Comparison of ENCODE assay signal across 21 cellular contexts in the genomic region with DNA sequence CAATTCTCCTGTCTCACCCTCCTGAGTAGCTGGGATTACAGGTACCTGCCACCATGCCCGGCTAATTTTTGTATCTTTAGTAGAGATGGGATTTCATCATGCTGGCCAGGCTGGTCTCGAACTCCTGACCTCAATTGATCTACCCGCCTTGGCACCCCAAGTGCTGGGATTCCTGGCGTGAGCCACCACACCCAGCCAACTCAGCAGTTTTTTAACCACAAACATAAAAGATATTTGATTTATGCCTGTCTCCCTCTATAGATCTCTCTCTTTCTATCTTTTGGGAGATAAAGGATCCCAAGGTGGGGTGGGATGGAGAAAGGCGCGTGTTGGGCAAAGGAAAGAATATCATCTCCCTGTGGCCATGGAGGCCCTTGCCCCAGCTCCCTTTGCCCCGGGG. TPM values are rescaled to one million over a fixed set of nuclear protein-coding genes. Genes with fewer than 3 reads are reported as not detected.
DNase-seq lines count a peak whose midpoint lies in the region; ATAC-seq, FAIRE-seq and TF ChIP-seq lines count a peak whose summit lies in the region.
"Had no signal": no experiment of that assay in that cellular context is flagged by ENCODE, and none has a peak within 500 bp of the region (broad histone marks: within the 10 kb centered on the region; RNA-seq: fewer than 3 reads in every experiment).

No MANE protein-coding gene starts in this region.

- no peak overlapping the region for H3K4ac ChIP-seq in IMR-90 (ENCODE audit: low read depth, low read length)

- in situ Hi-C loops in IMR-90 (cut with MboI; ENCODE audit: low sequenced_read_pairs), result loop anchor here (25.0 kb wide), 1 partner anchor 986 kb away; no protein-coding TSS in a partner anchor

- ATAC-seq in A549 (no peak), IMR-90 (ENCODE audit: low read depth) (no peak), heart left ventricle (no peak)
- no peak for ATAC-seq in stimulated activated memory B cell treated with anti-CD40 and anti-IgM and Interleukin-4, amounts not matched to agents 10 μg/mL and 1 μg/mL and 100 μg/mL, for 72 hours
- ATAC-seq in stimulated activated naive CD8-positive, alpha-beta T cell treated with anti-CD3 and anti-CD28 coated beads, Interleukin-15, Interleukin-2, amounts not matched to agents 100 U/mL and 50 U/mL, for 24 hours, result no peak
- ATAC-seq: CD8-positive, alpha-beta T cell had no signal

- no peak overlapping the region for H2AFZ ChIP-seq in IMR-90 (replicated peaks; ENCODE audit: low read length, poor library complexity)

- peaks cover 12% of the 10 kb centered on the region for H3K9me3 Mint-ChIP-seq in activated T-helper 2 cell treated with anti-CD3 and anti-CD28 coated beads, Interferon-gamma antibody, Interleukin-2, Interleukin-4, amounts not matched to agents 10 μg/mL and 5 μg/mL and 100 μg/mL, durations not matched to agents 14 hours and 24 hours and 36 hours
- no peaks in the 10 kb centered on the region for H3K9me3 Mint-ChIP-seq in stimulated activated memory B cell treated with anti-CD40 and anti-IgM and Interleukin-4, amounts not matched to agents 10 μg/mL and 1 μg/mL and 100 μg/mL, for 72 hours
- H3K9me3 Mint-ChIP-seq: CD4-positive, CD25-positive, alpha-beta regulatory T cell; CD8-positive, alpha-beta T cell; HFFc6 had no signal

- CTCF ChIA-PET in A549 (lab: Yijun Ruan, JAX), result interaction anchor here (1.2 to 1.4 kb wide), 3 partner anchors 9 to 24 kb away, joined by 3 to 5 read pairs (median 3); no protein-coding TSS in a partner anchor
- CTCF ChIA-PET in IMR-90 (lab: Yijun Ruan, JAX), result no interaction called here

- H3K79me1 ChIP-seq in IMR-90 (ENCODE audit: low read depth in 1 of 2, low read length in 2 of 2), result no peaks in the 10 kb centered on the region

- H2BK20ac ChIP-seq in IMR-90 (ENCODE audit: low read depth, low read length), result no peak overlapping the region

- H3K4me3 ChIP-seq in A549 (no peak overlapping the region), IMR-90 (ENCODE audit: insufficient read depth, low read depth, low read length) (no peak overlapping the region), heart left ventricle (no peak overlapping the region), coronary artery (no peak overlapping the region)
- H3K4me3 ChIP-seq: BLaER1, HAP-1 had no signal

- H3K4me3 Mint-ChIP-seq in activated T-helper 2 cell treated with anti-CD3 and anti-CD28 coated beads, Interferon-gamma antibody, Interleukin-2, Interleukin-4, amounts not matched to agents 10 μg/mL and 5 μg/mL and 100 μg/mL, durations not matched to agents 14 hours and 24 hours and 36 hours (ENCODE audit: low read depth), result no peak overlapping the region
- no peak overlapping the region for H3K4me3 Mint-ChIP-seq in stimulated activated memory B cell treated with anti-CD40 and anti-IgM and Interleukin-4, amounts not matched to agents 10 μg/mL and 1 μg/mL and 100 μg/mL, for 72 hours
- H3K4me3 Mint-ChIP-seq: B cell; CD4-positive, CD25-positive, alpha-beta regulatory T cell; CD8-positive, alpha-beta T cell; HFFc6 had no signal

- H3K27ac Mint-ChIP-seq in activated T-helper 2 cell treated with anti-CD3 and anti-CD28 coated beads, Interferon-gamma antibody, Interleukin-2, Interleukin-4, amounts not matched to agents 10 μg/mL and 5 μg/mL and 100 μg/mL, durations not matched to agents 14 hours and 24 hours and 36 hours, result peak overlapping the region; percentile 42
- H3K27ac Mint-ChIP-seq in stimulated activated memory B cell treated with anti-CD40 and anti-IgM and Interleukin-4, amounts not matched to agents 10 μg/mL and 1 μg/mL and 100 μg/mL, for 72 hours, result peak overlapping the region; percentile 68
- H3K27ac Mint-ChIP-seq: B cell; CD4-positive, CD25-positive, alpha-beta regulatory T cell; CD8-positive, alpha-beta T cell; HFFc6 had no signal

- H3K14ac ChIP-seq in IMR-90 (replicated peaks; ENCODE audit: low read depth, low read length), result no peak overlapping the region

- POLR2A ChIA-PET in A549 (lab: Yijun Ruan, JAX) (no interaction called here), IMR-90 (lab: Charles Lee; ENCODE audit: unreplicated experiment) (no interaction called here)

- no peaks in the 10 kb centered on the region for H3K27me3 Mint-ChIP-seq in activated T-helper 2 cell treated with anti-CD3 and anti-CD28 coated beads, Interferon-gamma antibody, Interleukin-2, Interleukin-4, amounts not matched to agents 10 μg/mL and 5 μg/mL and 100 μg/mL, durations not matched to agents 14 hours and 24 hours and 36 hours (ENCODE audit: low read depth)
- no peaks in the 10 kb centered on the region for H3K27me3 Mint-ChIP-seq in stimulated activated memory B cell treated with anti-CD40 and anti-IgM and Interleukin-4, amounts not matched to agents 10 μg/mL and 1 μg/mL and 100 μg/mL, for 72 hours
- H3K27me3 Mint-ChIP-seq: B cell; CD4-positive, CD25-positive, alpha-beta regulatory T cell had no signal

- H3K36me3 ChIP-seq in IMR-90 (ENCODE audit: control insufficient read depth, insufficient read depth, low read length) (peaks cover 12% of the 10 kb centered on the region), heart left ventricle (peaks cover 0 to 63% (median 17%) of the 10 kb centered on the region in 9 donors)
- H3K36me3 ChIP-seq: BLaER1, HAP-1 had no signal

- TF ChIP-seq EP300 in A549 (IDR thresholded peaks at IDR 0.05), result no peak

- no peak overlapping the region for H3K56ac ChIP-seq in IMR-90 (ENCODE audit: extremely low read depth, insufficient read depth, low read length)

- no peaks in the 10 kb centered on the region for H3K27me3 ChIP-seq in IMR-90 (ENCODE audit: control insufficient read depth, insufficient read depth, low read length)
- no peaks in the 10 kb centered on the region for H3K27me3 ChIP-seq in heart left ventricle
- H3K27me3 ChIP-seq: BLaER1 had no signal

- H3K9me1 ChIP-seq in IMR-90 (ENCODE audit: insufficient read depth, low read length), result no peaks in the 10 kb centered on the region; the same call in 1 of the 2 replicates

- H2AK5ac ChIP-seq in IMR-90 (ENCODE audit: low read depth, low read length), result no peak overlapping the region

- H3K4me1 Mint-ChIP-seq in activated T-helper 2 cell treated with anti-CD3 and anti-CD28 coated beads, Interferon-gamma antibody, Interleukin-2, Interleukin-4, amounts not matched to agents 10 μg/mL and 5 μg/mL and 100 μg/mL, durations not matched to agents 14 hours and 24 hours and 36 hours (ENCODE audit: low read depth), result peaks cover 67% of the 10 kb centered on the region
- H3K4me1 Mint-ChIP-seq in stimulated activated memory B cell treated with anti-CD40 and anti-IgM and Interleukin-4, amounts not matched to agents 10 μg/mL and 1 μg/mL and 100 μg/mL, for 72 hours, result peaks cover 38% of the 10 kb centered on the region

- no peaks in the 10 kb centered on the region for H4K20me1 ChIP-seq in IMR-90 (ENCODE audit: insufficient read depth, low read length)
- H4K20me1 ChIP-seq: BLaER1 had no signal

- no peak overlapping the region for H2BK5ac ChIP-seq in IMR-90 (ENCODE audit: low read depth, low read length, poor library complexity, severe bottlenecking)

- no TSS peak for BruUV-seq in IMR-90 (replicated peaks; lab: Mats Ljungman, UMichigan)

- no peak overlapping the region for H2BK15ac ChIP-seq in IMR-90 (ENCODE audit: low read depth, low read length)

- no peak overlapping the region for H2BK120ac ChIP-seq in IMR-90 (ENCODE audit: low read depth, low read length)

- H4K8ac ChIP-seq in IMR-90 (ENCODE audit: low read depth in 2 of 2, low read length in 2 of 2), result no peak overlapping the region

- no peak overlapping the region for H3K18ac ChIP-seq in IMR-90 (ENCODE audit: low read depth, low read length)

- H3K4me2 ChIP-seq in A549 (no peak overlapping the region), IMR-90 (ENCODE audit: low read depth, low read length) (no peak overlapping the region)
- H3K4me2 ChIP-seq: BLaER1 had no signal

- 84% methylated on average over 7 of the region's 7 CpGs for WGBS in A549 (ENCODE audit: missing lambda C conversion rate)
- no CpG with 5 or more reads among the region's 7 CpGs for WGBS in IMR-90 (ENCODE audit: extremely low coverage in 2 of 2, insufficient read length in 1 of 2), 2 experiments
- 94 to 97% (median 96%) methylated on average over 7 of the region's 7 CpGs for WGBS in heart left ventricle, 4 donors

- intact Hi-C loops in IMR-90 (cut with micrococcal nuclease) (no loop called here), heart left ventricle (cut with DNase I) (no loop called here)
- intact Hi-C loops in activated T-helper 2 cell treated with anti-CD3 and anti-CD28 coated beads, Interferon-gamma antibody, Interleukin-2, Interleukin-4, amounts not matched to agents 10 μg/mL and 5 μg/mL and 100 μg/mL, durations not matched to agents 14 hours and 24 hours and 36 hours (cut with micrococcal nuclease), result no loop called here

- no peaks in the 10 kb centered on the region for H3K9me3 ChIP-seq in A549
- H3K9me3 ChIP-seq in IMR-90 (ENCODE audit: control insufficient read depth, insufficient read depth, low read length), result no peaks in the 10 kb centered on the region
- no peaks in the 10 kb centered on the region for H3K9me3 ChIP-seq in heart left ventricle
- H3K9me3 ChIP-seq: BLaER1, Caco-2, HAP-1 had no signal

- TF ChIP-seq RAD21 in A549 (conservative IDR thresholded peaks at IDR 0.05 in 1 of 2, IDR thresholded peaks at IDR 0.05 in 1 of 2) (no peak), IMR-90 (IDR thresholded peaks at IDR 0.05; ENCODE audit: low read length) (no peak)

- no peak for TF ChIP-seq CTCF in A549 (IDR thresholded peaks at IDR 0.05)
- TF ChIP-seq CTCF in IMR-90 (conservative IDR thresholded peaks at IDR 0.05; ENCODE audit: low read depth, low read length), result no peak
- TF ChIP-seq CTCF in heart left ventricle (IDR thresholded peaks at IDR 0.05), result no peak
- no peak for TF ChIP-seq CTCF in coronary artery (IDR thresholded peaks at IDR 0.05)

- no peak overlapping the region for H3K23ac ChIP-seq in IMR-90 (ENCODE audit: low read depth, low read length)

- DNase-seq in A549 (ENCODE audit: low read depth in 1 of 2, low spot score in 1 of 2) (no peak), IMR-90 (no peak), heart left ventricle (no peak), coronary artery (ENCODE audit: low spot score) (no peak)
- no peak for DNase-seq in activated T-helper 2 cell treated with anti-CD3 and anti-CD28 coated beads, Interferon-gamma antibody, Interleukin-2, Interleukin-4, amounts not matched to agents 10 μg/mL and 5 μg/mL and 100 μg/mL, durations not matched to agents 14 hours and 24 hours and 36 hours (ENCODE audit: low spot score)
- no peak for DNase-seq in stimulated activated naive CD8-positive, alpha-beta T cell treated with anti-CD3 and anti-CD28 coated beads, Interleukin-15, Interleukin-2, amounts not matched to agents 100 U/mL and 50 U/mL, for 24 hours
- DNase-seq: Caco-2; CD4-positive, CD25-positive, alpha-beta regulatory T cell; CD8-positive, alpha-beta T cell; DMS153; DND-41; GOT3; HFFc6 had no signal

- TF ChIP-seq POLR2A in A549 (IDR thresholded peaks at IDR 0.05; ENCODE audit: low read length) (no peak), IMR-90 (IDR thresholded peaks at IDR 0.05; ENCODE audit: low read depth, low read length) (no peak; the same call in 1 of the 2 replicates), heart left ventricle (IDR thresholded peaks at IDR 0.05) (no peak)

- H4K5ac ChIP-seq in IMR-90 (ENCODE audit: low read depth, low read length), result no peak overlapping the region

- no peak overlapping the region for H3K9ac ChIP-seq in IMR-90 (ENCODE audit: low read depth, low read length)
- H3K9ac ChIP-seq: BLaER1 had no signal

- H3K27ac ChIP-seq in A549 (no peak overlapping the region), IMR-90 (ENCODE audit: insufficient read depth, low read length) (no peak overlapping the region), heart left ventricle (no peak overlapping the region), coronary artery (no peak overlapping the region)
- H3K27ac ChIP-seq: BLaER1, C4-2B had no signal

- dilution Hi-C loops in IMR-90 (cut with HindIII; ENCODE audit: low sequenced_read_pairs, unreplicated experiment), result no loop called here

- peaks cover 94% of the 10 kb centered on the region for H3K36me3 Mint-ChIP-seq in activated T-helper 2 cell treated with anti-CD3 and anti-CD28 coated beads, Interferon-gamma antibody, Interleukin-2, Interleukin-4, amounts not matched to agents 10 μg/mL and 5 μg/mL and 100 μg/mL, durations not matched to agents 14 hours and 24 hours and 36 hours (ENCODE audit: low read depth)
- H3K36me3 Mint-ChIP-seq in stimulated activated memory B cell treated with anti-CD40 and anti-IgM and Interleukin-4, amounts not matched to agents 10 μg/mL and 1 μg/mL and 100 μg/mL, for 72 hours, result peaks cover 83% of the 10 kb centered on the region
- H3K36me3 Mint-ChIP-seq: CD8-positive, alpha-beta T cell had no signal

- no peaks in the 10 kb centered on the region for H3K4me1 ChIP-seq in A549
- H3K4me1 ChIP-seq in IMR-90 (ENCODE audit: control insufficient read depth, insufficient read depth, low read length), result no peaks in the 10 kb centered on the region
- no peaks in the 10 kb centered on the region for H3K4me1 ChIP-seq in heart left ventricle
- H3K4me1 ChIP-seq: Caco-2, HAP-1 had no signal

- no peak overlapping the region for H4K91ac ChIP-seq in IMR-90 (ENCODE audit: insufficient read depth, low read depth, low read length)

- no peak overlapping the region for H2AK9ac ChIP-seq in IMR-90 (replicated peaks; ENCODE audit: low read depth, low read length, poor library complexity)

- no peak for FAIRE-seq in A549 (lab: Jason Lieb, UNC)
- FAIRE-seq: G401.6, GM12892, H54 had no signal

RNA-seq across cellular contexts. Expression of gene NR4A3, which starts 26.8 kb away (rescaled TPM):
- polyA plus RNA-seq in A549 (2011; rRNA removed) (1.6 and 1.8 TPM in 2 replicates), A549 (2017; fragmentation: RNase III; extraction: RNeasy Plus Mini Kit Qiagen cat#74134 plus additional on column Dnase treatment) (1.4 to 2.0 TPM (median 1.7 TPM) in 3 replicates), IMR-90 (2012; rRNA removed) (0.27 and 0.37 TPM in 2 replicates), heart left ventricle (10 to 100 TPM in 1 of 2 donors, 1 to 10 TPM in 1; 1.6 to 17.5 TPM)
- 0.99 and 2.6 TPM in 2 replicates for polyA plus RNA-seq in A549 (2012; cell fraction: cytosol; rRNA removed)
- 4.2 and 4.3 TPM in 2 replicates for polyA plus RNA-seq in A549 (2012; cell fraction: nucleus; rRNA removed)
- polyA minus RNA-seq in A549 (2011; rRNA and poly(A)+ RNA removed), result 3.8 and 8.5 TPM in 2 replicates
- total RNA-seq in IMR-90 (2012; rRNA removed) (0.54 and 1.9 TPM in 2 replicates), heart left ventricle (10 to 100 TPM in 4 of 9 donors, 1 to 10 TPM in 5; 1.5 to 27.8 (median 9.9) TPM)
- polyA plus RNA-seq in IMR-90 (2012; cell fraction: cytosol; rRNA removed), result 0.48 and 2.2 TPM in 2 replicates
- 10.7 and 31.9 TPM in 2 replicates for polyA plus RNA-seq in IMR-90 (2012; cell fraction: nucleus; rRNA removed; ENCODE audit: low replicate concordance)
- 161 and 169 TPM in 2 replicates for total RNA-seq in activated T-helper 2 cell treated with anti-CD3 and anti-CD28 coated beads, Interferon-gamma antibody, Interleukin-2, Interleukin-4, amounts not matched to agents 10 μg/mL and 5 μg/mL and 100 μg/mL, durations not matched to agents 14 hours and 24 hours and 36 hours

RNA-seq across cellular contexts. Expression of gene STX17, which starts 58.0 kb away (rescaled TPM):
- polyA plus RNA-seq in A549 (2011; rRNA removed) (21.6 and 24.6 TPM in 2 replicates), A549 (2017; fragmentation: RNase III; extraction: RNeasy Plus Mini Kit Qiagen cat#74134 plus additional on column Dnase treatment) (13.8 to 14.4 TPM (median 14.3 TPM) in 3 replicates), IMR-90 (2012; rRNA removed) (4.7 and 6.2 TPM in 2 replicates), heart left ventricle (10 to 100 TPM in 1 of 2 donors, 1 to 10 TPM in 1; 5.8 to 10.5 TPM)
- polyA plus RNA-seq in A549 (2012; cell fraction: cytosol; rRNA removed), result 3.3 and 3.5 TPM in 2 replicates
- polyA plus RNA-seq in A549 (2012; cell fraction: nucleus; rRNA removed), result 2.9 and 3.8 TPM in 2 replicates
- polyA minus RNA-seq in A549 (2011; rRNA and poly(A)+ RNA removed), result 18.6 and 19.2 TPM in 2 replicates
- total RNA-seq in IMR-90 (2012; rRNA removed) (11.7 and 17.2 TPM in 2 replicates), heart left ventricle (10 to 100 TPM; 15.4 to 29.1 (median 23.7) TPM)
- polyA plus RNA-seq in IMR-90 (2012; cell fraction: cytosol; rRNA removed), result 0.99 and 1.3 TPM in 2 replicates
- 1.7 and 14.5 TPM in 2 replicates for polyA plus RNA-seq in IMR-90 (2012; cell fraction: nucleus; rRNA removed; ENCODE audit: low replicate concordance)
- total RNA-seq in activated T-helper 2 cell treated with anti-CD3 and anti-CD28 coated beads, Interferon-gamma antibody, Interleukin-2, Interleukin-4, amounts not matched to agents 10 μg/mL and 5 μg/mL and 100 μg/mL, durations not matched to agents 14 hours and 24 hours and 36 hours, result 27.6 and 27.9 TPM in 2 replicates
